1 cellular context compared by ENCODE assay signal in the genomic region with DNA sequence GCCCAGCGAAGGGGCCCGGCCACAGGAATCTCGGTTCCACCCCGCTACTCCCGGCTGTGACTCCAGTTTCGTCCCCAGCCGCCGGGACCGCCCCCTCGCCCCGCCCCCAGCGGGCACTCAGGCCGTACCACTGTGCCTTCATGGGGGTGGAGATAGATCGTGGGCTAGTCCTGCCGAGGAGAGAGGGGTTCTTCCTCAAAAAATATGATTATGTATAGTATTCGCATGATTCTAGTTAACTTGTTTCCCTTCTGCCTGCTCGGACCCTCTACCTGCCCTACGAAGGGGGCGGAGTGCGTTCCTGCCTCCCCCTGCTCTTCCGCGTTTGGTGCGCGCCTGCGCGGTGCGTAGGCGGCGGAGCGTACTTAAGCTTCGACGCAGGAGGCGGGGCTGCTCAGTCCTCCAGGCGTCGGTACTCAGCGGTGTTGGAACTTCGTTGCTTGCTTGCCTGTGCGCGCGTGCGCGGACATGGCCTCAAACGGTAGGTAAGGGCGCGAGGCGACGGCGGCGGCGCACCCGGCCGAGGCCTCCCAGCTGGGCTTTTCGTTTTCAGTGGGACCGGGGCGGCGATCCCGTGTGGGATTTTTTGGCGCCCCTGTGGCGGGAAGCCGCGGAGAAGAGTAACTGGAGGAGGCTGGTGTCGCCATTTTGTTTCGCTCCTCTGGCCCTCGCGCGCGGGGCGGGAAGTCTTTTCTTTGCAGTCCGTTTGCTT.
A peak's percentile ranks its signal among the peaks of the same experiment; 100 is the strongest.
TF ChIP-seq lines count a peak whose summit lies in the region.

Gene FUS, plus strand, starts transcription at position 393 of the 712 bp plus-strand sequence. Its CDS starts 76 bp downstream, at position 469.

TF ChIP-seq in HepG2, 621 proteins besides CTCF, POLR2A, EP300 and RAD21 (continued from another document and continues in another):
- peak; percentile 65; the same call in 1 of the 2 replicates for TF ChIP-seq ZNF34 (CRISPR knock-in tag; IDR thresholded peaks at IDR 0.05; ENCODE audit: borderline replicate concordance)
- no peak for TF ChIP-seq ZNF253 (CRISPR knock-in tag; IDR thresholded peaks at IDR 0.05; ENCODE audit: borderline replicate concordance)
- TF ChIP-seq, protein P1, sequence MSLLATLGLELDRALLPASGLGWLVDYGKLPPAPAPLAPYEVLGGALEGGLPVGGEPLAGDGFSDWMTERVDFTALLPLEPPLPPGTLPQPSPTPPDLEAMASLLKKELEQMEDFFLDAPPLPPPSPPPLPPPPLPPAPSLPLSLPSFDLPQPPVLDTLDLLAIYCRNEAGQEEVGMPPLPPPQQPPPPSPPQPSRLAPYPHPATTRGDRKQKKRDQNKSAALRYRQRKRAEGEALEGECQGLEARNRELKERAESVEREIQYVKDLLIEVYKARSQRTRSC (CRISPR knock-in tag; IDR thresholded peaks at IDR 0.05; ENCODE audit: low read depth): 0 out of 2 replicates have a peak, but pooled peaks have one; percentile 34
- no peak; the same call in 1 of the 2 replicates for TF ChIP-seq JUND (CRISPR knock-in tag; IDR thresholded peaks at IDR 0.05)
- peak; percentile 76 for TF ChIP-seq CREB1 (IDR thresholded peaks at IDR 0.05)
- TF ChIP-seq CREB1 (CRISPR knock-in tag; IDR thresholded peaks at IDR 0.05): peak; percentile 80
- TF ChIP-seq, protein P2, sequence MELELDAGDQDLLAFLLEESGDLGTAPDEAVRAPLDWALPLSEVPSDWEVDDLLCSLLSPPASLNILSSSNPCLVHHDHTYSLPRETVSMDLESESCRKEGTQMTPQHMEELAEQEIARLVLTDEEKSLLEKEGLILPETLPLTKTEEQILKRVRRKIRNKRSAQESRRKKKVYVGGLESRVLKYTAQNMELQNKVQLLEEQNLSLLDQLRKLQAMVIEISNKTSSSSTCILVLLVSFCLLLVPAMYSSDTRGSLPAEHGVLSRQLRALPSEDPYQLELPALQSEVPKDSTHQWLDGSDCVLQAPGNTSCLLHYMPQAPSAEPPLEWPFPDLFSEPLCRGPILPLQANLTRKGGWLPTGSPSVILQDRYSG (CRISPR knock-in tag; IDR thresholded peaks at IDR 0.05): no peak; the same call in 1 of the 2 replicates
- TF ChIP-seq ZSCAN30 (CRISPR knock-in tag; IDR thresholded peaks at IDR 0.05): peak; percentile 98
- TF ChIP-seq ARNT2 (CRISPR knock-in tag; IDR thresholded peaks at IDR 0.05; ENCODE audit: low read depth): peak; percentile 82
- TF ChIP-seq CHCHD3 (CRISPR knock-in tag; IDR thresholded peaks at IDR 0.05): peak; percentile 96
- peak; percentile 49 for TF ChIP-seq ZNF652 (CRISPR knock-in tag; IDR thresholded peaks at IDR 0.05; ENCODE audit: borderline replicate concordance, low read depth)
- peak; percentile 79 for TF ChIP-seq ZNF296 (CRISPR knock-in tag; conservative IDR thresholded peaks at IDR 0.05)
- TF ChIP-seq ZNF496 (CRISPR knock-in tag; IDR thresholded peaks at IDR 0.05; ENCODE audit: insufficient replicate concordance): no peak
- no peak for TF ChIP-seq PLSCR1 (CRISPR knock-in tag; IDR thresholded peaks at IDR 0.05; ENCODE audit: borderline replicate concordance)
- TF ChIP-seq HNRNPK (IDR thresholded peaks at IDR 0.05; ENCODE audit: low read depth, low read length, poor library complexity, severe bottlenecking): peak; percentile 69
- TF ChIP-seq ZNF12 (CRISPR knock-in tag; IDR thresholded peaks at IDR 0.05): peak; percentile 77; the same call in 1 of the 2 replicates
- peak; percentile 67; the same call in 1 of the 2 replicates for TF ChIP-seq KDM5B (CRISPR knock-in tag; IDR thresholded peaks at IDR 0.05; ENCODE audit: borderline replicate concordance)
- TF ChIP-seq SOX6 (IDR thresholded peaks at IDR 0.05): no peak
- TF ChIP-seq SOX6 (CRISPR knock-in tag; IDR thresholded peaks at IDR 0.05): peak; percentile 44; the same call in 1 of the 2 replicates
- peak; percentile 52; the same call in 1 of the 2 replicates for TF ChIP-seq TEF (CRISPR knock-in tag; IDR thresholded peaks at IDR 0.05)
- 0 out of 2 replicates have a peak, but pooled peaks have one; percentile 79 for TF ChIP-seq RARG (CRISPR knock-in tag; IDR thresholded peaks at IDR 0.05; ENCODE audit: low read depth)
- TF ChIP-seq CENPT (CRISPR knock-in tag; IDR thresholded peaks at IDR 0.05; ENCODE audit: low read depth): no peak
- peak; percentile 51; the same call in 1 of the 2 replicates for TF ChIP-seq ATF1 (CRISPR knock-in tag; IDR thresholded peaks at IDR 0.05)
- TF ChIP-seq NAIF1 (CRISPR knock-in tag; IDR thresholded peaks at IDR 0.05; ENCODE audit: borderline replicate concordance): peak; percentile 95
- no peak for TF ChIP-seq RERE (CRISPR knock-in tag; IDR thresholded peaks at IDR 0.05; ENCODE audit: low read depth)
- peak; percentile 98 for TF ChIP-seq IRX3 (CRISPR knock-in tag; IDR thresholded peaks at IDR 0.05; ENCODE audit: borderline replicate concordance, low read depth)
- 0 out of 2 replicates have a peak, but pooled peaks have one; percentile 37 for TF ChIP-seq ZNF7 (CRISPR knock-in tag; IDR thresholded peaks at IDR 0.05)
- no peak for TF ChIP-seq ZNF292 (CRISPR knock-in tag; IDR thresholded peaks at IDR 0.05; ENCODE audit: borderline replicate concordance, low read depth)
- peak; percentile 82 for TF ChIP-seq TMF1 (CRISPR knock-in tag; IDR thresholded peaks at IDR 0.05; ENCODE audit: low read depth)
- TF ChIP-seq ETV6 (CRISPR knock-in tag; conservative IDR thresholded peaks at IDR 0.05): peak; percentile 88; the same call in 1 of the 2 replicates
- TF ChIP-seq ZNF446 (CRISPR knock-in tag; IDR thresholded peaks at IDR 0.05): peak; percentile 78; the same call in 1 of the 2 replicates
- TF ChIP-seq BCL6 (CRISPR knock-in tag; IDR thresholded peaks at IDR 0.05): peak; percentile 79
- peak; percentile 97 for TF ChIP-seq ZNF234 (CRISPR knock-in tag; conservative IDR thresholded peaks at IDR 0.05)
- TF ChIP-seq, protein P3, sequence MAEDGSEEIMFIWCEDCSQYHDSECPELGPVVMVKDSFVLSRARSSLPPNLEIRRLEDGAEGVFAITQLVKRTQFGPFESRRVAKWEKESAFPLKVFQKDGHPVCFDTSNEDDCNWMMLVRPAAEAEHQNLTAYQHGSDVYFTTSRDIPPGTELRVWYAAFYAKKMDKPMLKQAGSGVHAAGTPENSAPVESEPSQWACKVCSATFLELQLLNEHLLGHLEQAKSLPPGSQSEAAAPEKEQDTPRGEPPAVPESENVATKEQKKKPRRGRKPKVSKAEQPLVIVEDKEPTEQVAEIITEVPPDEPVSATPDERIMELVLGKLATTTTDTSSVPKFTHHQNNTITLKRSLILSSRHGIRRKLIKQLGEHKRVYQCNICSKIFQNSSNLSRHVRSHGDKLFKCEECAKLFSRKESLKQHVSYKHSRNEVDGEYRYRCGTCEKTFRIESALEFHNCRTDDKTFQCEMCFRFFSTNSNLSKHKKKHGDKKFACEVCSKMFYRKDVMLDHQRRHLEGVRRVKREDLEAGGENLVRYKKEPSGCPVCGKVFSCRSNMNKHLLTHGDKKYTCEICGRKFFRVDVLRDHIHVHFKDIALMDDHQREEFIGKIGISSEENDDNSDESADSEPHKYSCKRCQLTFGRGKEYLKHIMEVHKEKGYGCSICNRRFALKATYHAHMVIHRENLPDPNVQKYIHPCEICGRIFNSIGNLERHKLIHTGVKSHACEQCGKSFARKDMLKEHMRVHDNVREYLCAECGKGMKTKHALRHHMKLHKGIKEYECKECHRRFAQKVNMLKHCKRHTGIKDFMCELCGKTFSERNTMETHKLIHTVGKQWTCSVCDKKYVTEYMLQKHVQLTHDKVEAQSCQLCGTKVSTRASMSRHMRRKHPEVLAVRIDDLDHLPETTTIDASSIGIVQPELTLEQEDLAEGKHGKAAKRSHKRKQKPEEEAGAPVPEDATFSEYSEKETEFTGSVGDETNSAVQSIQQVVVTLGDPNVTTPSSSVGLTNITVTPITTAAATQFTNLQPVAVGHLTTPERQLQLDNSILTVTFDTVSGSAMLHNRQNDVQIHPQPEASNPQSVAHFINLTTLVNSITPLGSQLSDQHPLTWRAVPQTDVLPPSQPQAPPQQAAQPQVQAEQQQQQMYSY (CRISPR knock-in tag; IDR thresholded peaks at IDR 0.05): no peak
- TF ChIP-seq MED8 (CRISPR knock-in tag; IDR thresholded peaks at IDR 0.05; ENCODE audit: insufficient replicate concordance): peak; percentile 98
- TF ChIP-seq BCL3 (CRISPR knock-in tag; IDR thresholded peaks at IDR 0.05): peak; percentile 94
- TF ChIP-seq, protein P4, sequence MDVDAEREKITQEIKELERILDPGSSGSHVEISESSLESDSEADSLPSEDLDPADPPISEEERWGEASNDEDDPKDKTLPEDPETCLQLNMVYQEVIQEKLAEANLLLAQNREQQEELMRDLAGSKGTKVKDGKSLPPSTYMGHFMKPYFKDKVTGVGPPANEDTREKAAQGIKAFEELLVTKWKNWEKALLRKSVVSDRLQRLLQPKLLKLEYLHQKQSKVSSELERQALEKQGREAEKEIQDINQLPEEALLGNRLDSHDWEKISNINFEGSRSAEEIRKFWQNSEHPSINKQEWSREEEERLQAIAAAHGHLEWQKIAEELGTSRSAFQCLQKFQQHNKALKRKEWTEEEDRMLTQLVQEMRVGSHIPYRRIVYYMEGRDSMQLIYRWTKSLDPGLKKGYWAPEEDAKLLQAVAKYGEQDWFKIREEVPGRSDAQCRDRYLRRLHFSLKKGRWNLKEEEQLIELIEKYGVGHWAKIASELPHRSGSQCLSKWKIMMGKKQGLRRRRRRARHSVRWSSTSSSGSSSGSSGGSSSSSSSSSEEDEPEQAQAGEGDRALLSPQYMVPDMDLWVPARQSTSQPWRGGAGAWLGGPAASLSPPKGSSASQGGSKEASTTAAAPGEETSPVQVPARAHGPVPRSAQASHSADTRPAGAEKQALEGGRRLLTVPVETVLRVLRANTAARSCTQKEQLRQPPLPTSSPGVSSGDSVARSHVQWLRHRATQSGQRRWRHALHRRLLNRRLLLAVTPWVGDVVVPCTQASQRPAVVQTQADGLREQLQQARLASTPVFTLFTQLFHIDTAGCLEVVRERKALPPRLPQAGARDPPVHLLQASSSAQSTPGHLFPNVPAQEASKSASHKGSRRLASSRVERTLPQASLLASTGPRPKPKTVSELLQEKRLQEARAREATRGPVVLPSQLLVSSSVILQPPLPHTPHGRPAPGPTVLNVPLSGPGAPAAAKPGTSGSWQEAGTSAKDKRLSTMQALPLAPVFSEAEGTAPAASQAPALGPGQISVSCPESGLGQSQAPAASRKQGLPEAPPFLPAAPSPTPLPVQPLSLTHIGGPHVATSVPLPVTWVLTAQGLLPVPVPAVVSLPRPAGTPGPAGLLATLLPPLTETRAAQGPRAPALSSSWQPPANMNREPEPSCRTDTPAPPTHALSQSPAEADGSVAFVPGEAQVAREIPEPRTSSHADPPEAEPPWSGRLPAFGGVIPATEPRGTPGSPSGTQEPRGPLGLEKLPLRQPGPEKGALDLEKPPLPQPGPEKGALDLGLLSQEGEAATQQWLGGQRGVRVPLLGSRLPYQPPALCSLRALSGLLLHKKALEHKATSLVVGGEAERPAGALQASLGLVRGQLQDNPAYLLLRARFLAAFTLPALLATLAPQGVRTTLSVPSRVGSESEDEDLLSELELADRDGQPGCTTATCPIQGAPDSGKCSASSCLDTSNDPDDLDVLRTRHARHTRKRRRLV (CRISPR knock-in tag; IDR thresholded peaks at IDR 0.05): peak; percentile 90
- TF ChIP-seq PITX1 (CRISPR knock-in tag; IDR thresholded peaks at IDR 0.05): no peak
- TF ChIP-seq ZBTB38 (CRISPR knock-in tag; IDR thresholded peaks at IDR 0.05): no peak; the same call in none of the 2 replicates
